Comparison of ENCODE assay signal across 8 cellular contexts in the genomic region with DNA sequence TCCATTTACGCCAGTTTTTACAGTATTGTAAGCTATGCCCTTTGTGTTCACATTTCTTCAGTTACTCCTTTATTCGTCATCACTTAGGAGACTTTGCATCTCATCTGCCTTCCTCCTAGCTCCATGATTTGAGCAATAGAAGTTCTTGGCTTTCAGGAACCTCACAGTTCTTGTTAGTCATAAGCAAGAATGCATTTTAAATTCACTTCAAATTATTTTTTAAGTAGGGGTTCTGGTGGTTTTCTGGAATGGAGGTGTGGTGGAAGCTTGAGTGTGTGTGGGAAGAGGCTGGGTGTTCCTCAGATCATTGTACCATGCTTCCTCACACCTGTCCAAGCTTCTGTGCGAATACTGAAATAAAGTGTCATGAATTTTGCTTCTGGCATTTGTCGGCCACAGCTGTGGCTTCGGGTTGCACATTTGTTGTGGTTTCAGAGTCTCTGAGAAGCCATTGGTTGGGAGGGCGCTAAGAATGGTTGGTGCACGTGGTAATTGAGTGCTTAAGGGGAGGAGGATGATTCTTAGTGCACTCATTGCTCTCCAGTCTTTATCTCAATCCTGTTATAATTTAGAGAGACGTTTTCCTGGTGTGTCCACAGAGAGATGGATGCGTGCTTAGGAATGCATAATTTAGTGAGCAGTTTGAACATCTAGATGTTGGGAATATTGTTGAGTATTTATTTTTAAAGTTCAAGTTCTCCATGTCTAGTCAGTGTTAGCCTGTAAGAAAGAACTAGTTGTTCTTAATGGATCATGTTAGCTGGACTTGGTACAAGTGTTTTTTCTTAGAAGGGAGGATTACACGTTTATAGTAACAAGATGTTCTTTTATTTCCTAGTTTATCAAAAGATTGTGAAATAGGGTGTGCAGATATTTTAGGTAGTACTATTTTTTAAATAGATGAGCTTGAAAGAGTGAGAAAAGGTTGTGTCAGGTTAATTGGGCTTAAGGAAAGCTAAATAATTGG. TPM values are rescaled to one million over a fixed set of nuclear protein-coding genes. Genes with fewer than 3 reads are reported as not detected.
DNase-seq lines count a peak whose midpoint lies in the region; ATAC-seq and TF ChIP-seq lines count a peak whose summit lies in the region.

No MANE protein-coding gene starts in this region.

- no peaks in the 10 kb centered on the region for H3K9me3 ChIP-seq in right lobe of liver
- no peaks in the 10 kb centered on the region for H3K9me3 ChIP-seq in stomach

- H3K4me1 ChIP-seq in right lobe of liver (peaks cover 3 to 97% (median 44%) of the 10 kb centered on the region in 4 donors), stomach (peaks cover 94 to 100% (median 98%) of the 10 kb centered on the region in 4 donors)

- peak; percentile 78 for ATAC-seq in HG02981 (IDR thresholded peaks at IDR 0.05; ENCODE audit: unreplicated experiment)
- ATAC-seq in right lobe of liver, result no peak

- TF ChIP-seq CTCF in right lobe of liver (IDR thresholded peaks at IDR 0.05) (no peak), stomach (IDR thresholded peaks at IDR 0.05) (no peak)

- DNase-seq in activated naive CD4-positive, alpha-beta T cell treated with Interleukin-2 at 50 U/mL for 16 hours, result peak; percentile 42
- DNase-seq in activated naive CD4-positive, alpha-beta T cell treated with anti-CD3 and anti-CD28 coated beads, Interleukin-2, amount 50 U/mL, for 16 hours, result no peak
- DNase-seq in OCI-M1 (lab: John Stamatoyannopoulos, UW) (peak; percentile 93), amniotic epithelial cell (ENCODE audit: low read depth) (peak; percentile 93), right lobe of liver (no peak), stomach (peak; percentile 38), amniotic stem cell (lab: John Stamatoyannopoulos, UW) (no peak)

- H3K36me3 ChIP-seq in right lobe of liver, result no peaks in the 10 kb centered on the region
- H3K36me3 ChIP-seq in stomach, result no peaks in the 10 kb centered on the region

- TF ChIP-seq POLR2A in right lobe of liver (IDR thresholded peaks at IDR 0.05) (no peak), stomach (IDR thresholded peaks at IDR 0.05) (no peak)

- no peak for TF ChIP-seq EP300 in stomach (IDR thresholded peaks at IDR 0.05)

- H3K27ac ChIP-seq in right lobe of liver (peak overlapping the region in 2 of 3 donors; percentile 47 to 62), stomach (peak overlapping the region; percentile 22 to 89 (median 86))

- H3K27me3 ChIP-seq in right lobe of liver (no peaks in the 10 kb centered on the region), stomach (no peaks in the 10 kb centered on the region)

- intact Hi-C loops in right lobe of liver (cut with DNase I), result no loop called here
- intact Hi-C loops in stomach (cut with DNase I; ENCODE audit: low total_unique reads), result no loop called here

- WGBS in right lobe of liver (ENCODE audit: insufficient coverage, low coverage, low lambda C conversion rate, missing lambda C conversion rate), result 53% methylated on average over 10 of the region's 10 CpGs
- 45 to 63% (median 56%) methylated on average over 10 of the region's 10 CpGs for WGBS in stomach, 5 donors

- H3K4me3 ChIP-seq in right lobe of liver (no peak overlapping the region), stomach (peak overlapping the region in 1 of 4 donors; percentile 17)

RNA-seq across cellular contexts. Expression of a gene that starts 31.9 kb away (rescaled TPM):
- total RNA-seq in right lobe of liver (10 to 100 TPM; 18.1 to 45.2 (median 23.8) TPM), stomach (10 to 100 TPM; 33.3 to 89.8 (median 78.6) TPM)
- 10 to 100 TPM; 13.0 to 21.2 (median 14.4) TPM for polyA plus RNA-seq in stomach

Comparison
In these comparisons a context has a peak if more than half of its experiments do, and no peak if none do; other contexts are left out.
1. DNase-seq: peak in activated naive CD4-positive, alpha-beta T cell treated with Interleukin-2 at 50 U/mL for 16 hours (single experiment), OCI-M1 (single experiment), amniotic epithelial cell (single experiment) and stomach (single experiment); none in activated naive CD4-positive, alpha-beta T cell treated with anti-CD3 and anti-CD28 coated beads, Interleukin-2, amount 50 U/mL, for 16 hours (single experiment), right lobe of liver (0 of 3) and amniotic stem cell (single experiment).